In genomic region chr7:3910041-3910440, GRCh38 we compare ENCODE assay signal across 20 cellular contexts.
DNase-seq lines count a peak whose midpoint lies in the region; ATAC-seq, FAIRE-seq and TF ChIP-seq lines count a peak whose summit lies in the region.
"Had no signal": no experiment of that assay in that cellular context is flagged by ENCODE, and none has a peak within 500 bp of the region (broad histone marks: within the 10 kb centered on the region; RNA-seq: fewer than 3 reads in every experiment).

No MANE protein-coding gene starts in this region.

- no peak overlapping the region for H2BK15ac ChIP-seq in neuronal stem cell (ENCODE audit: low read length)

- H2AFZ ChIP-seq in neuronal stem cell (ENCODE audit: low read length): peak overlapping the region; percentile 73

- H3K27ac ChIP-seq in neuronal stem cell (replicated peaks; ENCODE audit: low read length): peak overlapping the region; percentile 68
- no peak overlapping the region for H3K27ac ChIP-seq in stomach
- H3K27ac ChIP-seq: heart left ventricle, psoas muscle, vagina, VCaP had no signal

- peak; percentile 92 for FAIRE-seq in frontal cortex (lab: Jason Lieb, UNC)

- H3K18ac ChIP-seq in neuronal stem cell (ENCODE audit: low read length): no peak overlapping the region

- no peak overlapping the region for H4K91ac ChIP-seq in neuronal stem cell (ENCODE audit: low read depth, low read length, poor library complexity)

- peak in 44 of 56 donors; percentile 16 to 87 (median 56) for DNase-seq in amygdala (lab: John Stamatoyannopoulos, UW)
- DNase-seq in frontal cortex (ENCODE audit: low spot score in 2 of 2): peak; percentile 43 to 48
- no peak for DNase-seq in neuronal stem cell (ENCODE audit: low spot score)
- DNase-seq in SKM-1 (lab: John Stamatoyannopoulos, UW; ENCODE audit: unreplicated experiment): no peak
- no peak for DNase-seq in stomach
- no peak for DNase-seq in activated CD4-positive, alpha-beta T cell treated with anti-CD3 and anti-CD28 coated beads for 48 hours
- DNase-seq: activated CD4-positive, alpha-beta T cell treated with anti-CD3 and anti-CD28 coated beads, Interleukin-2, amount 50 U/mL, for 1 hour; activated CD8-positive, alpha-beta memory T cell treated with anti-CD3 and anti-CD28 coated beads, Interleukin-2, amount 10 ng/mL, durations not matched to agents 7 days and 5 days; activated naive CD4-positive, alpha-beta T cell treated with anti-CD3 and anti-CD28 coated beads, Interleukin-2, amount 10 ng/mL, durations not matched to agents 7 days and 5 days; amniotic stem cell; CD4-positive, CD25-positive, alpha-beta regulatory T cell; heart left ventricle; left colon; NCI-H1417; NCI-H2081 treated with DMSO at 0.1 percent for 48 hours; psoas muscle; stimulated activated CD4-positive, alpha-beta T cell treated with anti-CD3 and anti-CD28 coated beads, Interleukin-1b, Interleukin-23, amount 100 ng/mL, for 48 hours had no signal

- H2BK12ac ChIP-seq in neuronal stem cell (ENCODE audit: low read length): no peak overlapping the region

- no peak for TF ChIP-seq CTCF in stomach (IDR thresholded peaks at IDR 0.05)

- no peaks in the 10 kb centered on the region for H3K36me3 ChIP-seq in neuronal stem cell (replicated peaks in 1 of 2; ENCODE audit: control insufficient read depth in 2 of 2, insufficient read depth in 2 of 2, low read length in 2 of 2)
- no peaks in the 10 kb centered on the region for H3K36me3 ChIP-seq in stomach
- H3K36me3 ChIP-seq: heart left ventricle, vagina had no signal

- H3K14ac ChIP-seq in neuronal stem cell (ENCODE audit: low read length): no peak overlapping the region

- no peak overlapping the region for H3K9ac ChIP-seq in neuronal stem cell (ENCODE audit: low read depth, low read length, poor library complexity)

- no peak for TF ChIP-seq POLR2A in stomach (IDR thresholded peaks at IDR 0.05)

- intact Hi-C loops in stomach (cut with DNase I; ENCODE audit: low total_unique reads): no loop called here

- peaks cover 10 to 19% of the 10 kb centered on the region in 2 donors for H3K4me1 ChIP-seq in neuronal stem cell (ENCODE audit: control insufficient read depth in 2 of 2, insufficient read depth in 1 of 2, low read depth in 1 of 2, low read length in 2 of 2)
- no peaks in the 10 kb centered on the region for H3K4me1 ChIP-seq in stomach
- H3K4me1 ChIP-seq: heart left ventricle, psoas muscle, vagina had no signal

- H4K8ac ChIP-seq in neuronal stem cell (ENCODE audit: low read depth, low read length): no peak overlapping the region

- H3K9me3 ChIP-seq in neuronal stem cell (replicated peaks in 1 of 2; ENCODE audit: control insufficient read depth in 2 of 2, insufficient read depth in 1 of 2, low read depth in 1 of 2, low read length in 2 of 2) (peaks cover 7 to 15% of the 10 kb centered on the region in 2 donors), stomach (no peaks in the 10 kb centered on the region)
- H3K9me3 ChIP-seq: heart left ventricle, psoas muscle, vagina had no signal

- no peak for TF ChIP-seq EP300 in stomach (IDR thresholded peaks at IDR 0.05)

- ATAC-seq in HG02938 (IDR thresholded peaks at IDR 0.05; ENCODE audit: unreplicated experiment): no peak
- ATAC-seq: activated CD8-positive, alpha-beta memory T cell treated with anti-CD3 and anti-CD28 coated beads, Interleukin-2, amount 10 ng/mL, durations not matched to agents 7 days and 5 days; heart left ventricle; left colon; psoas muscle had no signal

- no peak overlapping the region for H3K23ac ChIP-seq in neuronal stem cell (ENCODE audit: low read depth, low read length, poor library complexity)

- no peak overlapping the region for H2BK5ac ChIP-seq in neuronal stem cell (ENCODE audit: low read length)

- no peaks in the 10 kb centered on the region for H3K27me3 ChIP-seq in neuronal stem cell (ENCODE audit: control insufficient read depth in 3 of 3, insufficient read depth in 3 of 3, low read depth in 1 of 3, low read length in 3 of 3)
- peaks cover 0 to 3% (median 0%) of the 10 kb centered on the region in 3 donors for H3K27me3 ChIP-seq in stomach
- H3K27me3 ChIP-seq: heart left ventricle, vagina had no signal

- H2BK120ac ChIP-seq in neuronal stem cell (ENCODE audit: low read depth, low read length): no peak overlapping the region

- no CpG with 5 or more reads among the region's 6 CpGs for WGBS in neuronal stem cell (ENCODE audit: extremely low coverage in 2 of 2, insufficient read length in 2 of 2, insufficient replicate concordance in 1 of 2), 2 donors
- 86 to 91% (median 88%) methylated on average over 6 of the region's 6 CpGs for WGBS in stomach, 5 donors

- H3K4me3 ChIP-seq in neuronal stem cell (ENCODE audit: low read length in 2 of 2) (peak overlapping the region in 1 of 2 donors; percentile 23), stomach (no peak overlapping the region)
- H3K4me3 ChIP-seq: heart left ventricle, psoas muscle, vagina had no signal

- H3K79me1 ChIP-seq in neuronal stem cell (ENCODE audit: low read depth, low read length): no peaks in the 10 kb centered on the region

- H3K4ac ChIP-seq in neuronal stem cell (ENCODE audit: low read length): no peak overlapping the region

- H2AK5ac ChIP-seq in neuronal stem cell (ENCODE audit: low read depth, low read length): no peak overlapping the region

- no peak overlapping the region for H3K4me2 ChIP-seq in neuronal stem cell (ENCODE audit: insufficient read depth, low read length, poor library complexity, severe bottlenecking)

Comparison
In these comparisons a context has a peak if more than half of its experiments do, and no peak if none do; other contexts are left out.
1. DNase-seq: peak in amygdala (44 of 56) and frontal cortex (2 of 2); none in neuronal stem cell (single experiment), SKM-1 (single experiment), stomach (single experiment) and activated CD4-positive, alpha-beta T cell treated with anti-CD3 and anti-CD28 coated beads for 48 hours (single experiment).